ENCODE assay signal across 22 cellular contexts in genomic region chr5:3230254-3230653, GRCh38.
"Had no signal": no experiment of that assay in that cellular context is flagged by ENCODE, and none has a peak within 500 bp of the region (broad histone marks: within the 10 kb centered on the region; RNA-seq: fewer than 3 reads in every experiment).

No MANE protein-coding gene starts in this region.

- H3K9me3 ChIP-seq: SK-N-SH had no signal

- H3K27ac ChIP-seq: HL-60, RWPE1 had no signal

- DNase-seq: KBM-7; MV-4-11; NCI-H1048; NCI-H1105; NCI-H1417; NCI-H1436 treated with DMSO at 0.1 percent for 48 hours; NCI-H1694; NCI-H187 treated with DMSO at 0.1 percent for 48 hours; NCI-H2029 treated with DMSO at 0.1 percent for 48 hours; NCI-H2171; NCI-H226; NCI-H446; NCI-H510A; NCI-H524 treated with DMSO at 0.1 percent for 48 hours; NCI-H69; NCI-H774; NK-92 treated with Interleukin-12 subunit alpha and Interleukin-12 subunit beta, amount 100 ng/mL, for 24 hours; PC-3; SHP77; SK-N-SH had no signal
